10 cellular contexts compared by ENCODE assay signal in genomic region chr16:75114179-75114945, GRCh38. TPM values are rescaled to one million over a fixed set of nuclear protein-coding genes. Genes with fewer than 3 reads are reported as not detected.
"Had no signal": no experiment of that assay in that cellular context is flagged by ENCODE, and none has a peak within 500 bp of the region (broad histone marks: within the 10 kb centered on the region; RNA-seq: fewer than 3 reads in every experiment).

No MANE protein-coding gene starts in this region.

- H3K36me3 Mint-ChIP-seq: activated CD4-positive, alpha-beta memory T cell treated with anti-CD3 and anti-CD28 coated beads for 36 hours; activated naive CD8-positive, alpha-beta T cell treated with anti-CD3 and anti-CD28 coated beads for 36 hours; immature natural killer cell; memory B cell had no signal

- H3K27ac ChIP-seq: left lung, uterus had no signal

- H3K27me3 ChIP-seq: uterus had no signal

- H3K27ac Mint-ChIP-seq: activated CD4-positive, alpha-beta memory T cell treated with anti-CD3 and anti-CD28 coated beads for 36 hours; activated naive CD8-positive, alpha-beta T cell treated with anti-CD3 and anti-CD28 coated beads for 36 hours; immature natural killer cell; memory B cell; nephron had no signal

- H3K9me3 Mint-ChIP-seq: activated CD4-positive, alpha-beta memory T cell treated with anti-CD3 and anti-CD28 coated beads for 36 hours; activated naive CD8-positive, alpha-beta T cell treated with anti-CD3 and anti-CD28 coated beads for 36 hours; activated T-cell treated with anti-CD3 and anti-CD28 coated beads, Interleukin-2, amount 50 U/mL, for 4 hours; immature natural killer cell; memory B cell; nephron had no signal

- DNase-seq: activated CD4-positive, alpha-beta memory T cell treated with anti-CD3 and anti-CD28 coated beads for 36 hours; activated CD4-positive, alpha-beta T cell treated with anti-CD3 and anti-CD28 coated beads for 1 hour; activated gamma-delta T cell treated with Interleukin-2 at 50 U/mL for 16 hours; activated naive CD8-positive, alpha-beta T cell treated with anti-CD3 and anti-CD28 coated beads for 36 hours; activated T-cell treated with anti-CD3 and anti-CD28 coated beads, Interleukin-2, amount 50 U/mL, for 4 hours; immature natural killer cell had no signal

- H3K9me3 ChIP-seq: left lung, uterus had no signal

- ATAC-seq: activated T-cell treated with anti-CD3 and anti-CD28 coated beads, Interleukin-2, amount 50 U/mL, for 4 hours; left lung had no signal

- H3K4me3 ChIP-seq: left lung, uterus had no signal

- H3K36me3 ChIP-seq: left lung, uterus had no signal

- H3K4me3 Mint-ChIP-seq: activated CD4-positive, alpha-beta memory T cell treated with anti-CD3 and anti-CD28 coated beads for 36 hours; activated naive CD8-positive, alpha-beta T cell treated with anti-CD3 and anti-CD28 coated beads for 36 hours; activated T-cell treated with anti-CD3 and anti-CD28 coated beads, Interleukin-2, amount 50 U/mL, for 4 hours; immature natural killer cell; memory B cell; nephron had no signal

RNA-seq across cellular contexts. Expression of gene LDHD, which starts 2.2 kb away (rescaled TPM):
- total RNA-seq: activated naive CD8-positive, alpha-beta T cell treated with anti-CD3 and anti-CD28 coated beads for 36 hours had no signal
